28 cellular contexts compared by ENCODE assay signal in the genomic region with DNA sequence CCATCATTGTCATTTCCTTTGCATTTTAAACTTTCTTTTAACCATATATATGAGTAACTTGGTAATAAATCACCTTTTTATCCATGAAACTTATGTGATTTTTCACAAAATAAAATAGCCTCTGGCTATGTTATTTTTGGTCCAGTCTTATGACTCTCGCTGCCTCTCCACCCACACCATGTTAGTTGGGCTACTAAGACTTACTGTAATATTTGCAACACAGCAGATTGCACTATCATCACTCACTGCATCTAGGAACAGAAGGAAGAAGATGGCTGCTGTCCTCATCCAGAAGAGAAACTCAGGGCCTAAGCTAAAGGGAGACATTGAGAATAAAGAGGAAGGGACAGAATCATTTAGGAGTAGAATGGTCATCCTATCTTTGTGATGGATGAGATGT. TPM values are rescaled to one million over a fixed set of nuclear protein-coding genes. Genes with fewer than 3 reads are reported as not detected.
"Had no signal": no experiment of that assay in that cellular context is flagged by ENCODE, and none has a peak within 500 bp of the region (broad histone marks: within the 10 kb centered on the region; RNA-seq: fewer than 3 reads in every experiment).

No MANE protein-coding gene starts in this region.

- H3K4me3 Mint-ChIP-seq: mesothelial cell of epicardium; naive thymus-derived CD4-positive, alpha-beta T cell; nephron progenitor cell; neural progenitor cell; stimulated activated naive B cell treated with anti-CD40 and anti-IgM and Interleukin-4, amounts not matched to agents 10 μg/mL and 1 μg/mL and 100 μg/mL, for 72 hours had no signal

- H3K27ac ChIP-seq: heart left ventricle, left ventricle myocardium inferior, neural progenitor cell, neutrophil, ovary, right atrium auricular region, right lobe of liver, skin epidermis, stomach, testis, tibial artery, uterus had no signal

- H3K4me2 ChIP-seq: neural progenitor cell had no signal

- H3K27ac Mint-ChIP-seq: mesothelial cell of epicardium; naive thymus-derived CD4-positive, alpha-beta T cell; nephron progenitor cell; neural progenitor cell; progenitor cell of endocrine pancreas; stimulated activated naive B cell treated with anti-CD40 and anti-IgM and Interleukin-4, amounts not matched to agents 10 μg/mL and 1 μg/mL and 100 μg/mL, for 72 hours had no signal

- DNase-seq: heart left ventricle; islet precursor cell; left ventricle myocardium inferior; mesendoderm; naive thymus-derived CD4-positive, alpha-beta T cell; nephron progenitor cell; occipital lobe; ovary; right lobe of liver; stimulated activated CD4-positive, alpha-beta T cell treated with anti-CD3 and anti-CD28 coated beads, Interleukin-12 subunit alpha, Interleukin-12 subunit beta, amount 100 ng/mL, for 4 hours; stimulated activated CD4-positive, alpha-beta T cell treated with anti-CD3 and anti-CD28 coated beads, Interleukin-15, amount 100 ng/mL, for 24 hours; stimulated activated CD4-positive, alpha-beta T cell treated with anti-CD3 and anti-CD28 coated beads, Interleukin-2, amount 100 ng/mL, for 24 hours; stimulated activated CD4-positive, alpha-beta T cell treated with anti-CD3 and anti-CD28 coated beads, Interleukin-4, amount 100 ng/mL, for 1 hour; stimulated activated naive B cell treated with anti-CD40 and anti-IgM and Interleukin-4, amounts not matched to agents 10 μg/mL and 1 μg/mL and 100 μg/mL, for 72 hours; stimulated activated naive CD8-positive, alpha-beta T cell treated with anti-CD3 and anti-CD28 coated beads, Interleukin-15, Interleukin-2, amounts not matched to agents 100 U/mL and 50 U/mL, for 24 hours; stomach; testis; tibial artery; trophoblast cell; uterus had no signal

- H3K27me3 ChIP-seq: heart left ventricle, neural progenitor cell, ovary, right atrium auricular region, right lobe of liver, testis, tibial artery, uterus had no signal

- H3K9me3 ChIP-seq: heart left ventricle, left ventricle myocardium inferior, neutrophil, ovary, right atrium auricular region, right lobe of liver, stomach, testis, tibial artery, uterus had no signal

- H3K36me3 ChIP-seq: heart left ventricle, left ventricle myocardium inferior, neural progenitor cell, neutrophil, ovary, right atrium auricular region, right lobe of liver, stomach, tibial artery, uterus had no signal

- H3K4me1 ChIP-seq: neural progenitor cell, right lobe of liver, testis, tibial artery, uterus had no signal

- H3K9ac ChIP-seq: neural progenitor cell had no signal

- H2AFZ ChIP-seq: neural progenitor cell had no signal

- H3K27me3 Mint-ChIP-seq: progenitor cell of endocrine pancreas; stimulated activated naive B cell treated with anti-CD40 and anti-IgM and Interleukin-4, amounts not matched to agents 10 μg/mL and 1 μg/mL and 100 μg/mL, for 72 hours had no signal

- H3K4me3 ChIP-seq: heart left ventricle, left ventricle myocardium inferior, lung, neural progenitor cell, ovary, right atrium auricular region, right lobe of liver, skin epidermis, stomach, testis, tibial artery, uterus had no signal

- ATAC-seq: heart left ventricle; naive thymus-derived CD4-positive, alpha-beta T cell; right lobe of liver; stimulated activated naive B cell treated with anti-CD40 and anti-IgM and Interleukin-4, amounts not matched to agents 10 μg/mL and 1 μg/mL and 100 μg/mL, for 72 hours; stimulated activated naive CD8-positive, alpha-beta T cell treated with anti-CD3 and anti-CD28 coated beads, Interleukin-15, Interleukin-2, amounts not matched to agents 100 U/mL and 50 U/mL, for 24 hours had no signal

- H3K4me1 Mint-ChIP-seq: mesothelial cell of epicardium; naive thymus-derived CD4-positive, alpha-beta T cell; nephron progenitor cell; neural progenitor cell; stimulated activated naive B cell treated with anti-CD40 and anti-IgM and Interleukin-4, amounts not matched to agents 10 μg/mL and 1 μg/mL and 100 μg/mL, for 72 hours had no signal

- H3K9me3 Mint-ChIP-seq: mesothelial cell of epicardium; naive thymus-derived CD4-positive, alpha-beta T cell; nephron progenitor cell; stimulated activated naive B cell treated with anti-CD40 and anti-IgM and Interleukin-4, amounts not matched to agents 10 μg/mL and 1 μg/mL and 100 μg/mL, for 72 hours had no signal

RNA-seq across cellular contexts. Expression of gene B4GALNT3, which starts 12.6 kb away (rescaled TPM):
- total RNA-seq: pulmonary artery endothelial cell had no signal
